In genomic region chr1:145708063-145708462, GRCh38 we compare ENCODE assay signal across 19 cellular contexts. TPM values are rescaled to one million over a fixed set of nuclear protein-coding genes. Genes with fewer than 3 reads are reported as not detected.
DNase-seq lines count a peak whose midpoint lies in the region; ATAC-seq and TF ChIP-seq lines count a peak whose summit lies in the region.
"Had no signal": no experiment of that assay in that cellular context is flagged by ENCODE, and none has a peak within 500 bp of the region (broad histone marks: within the 10 kb centered on the region; RNA-seq: fewer than 3 reads in every experiment).

No MANE protein-coding gene starts in this region.

- H3K27ac ChIP-seq in HEK293 (ENCODE audit: extremely low read depth, low read depth, low read length) (no peak overlapping the region), mesendoderm (ENCODE audit: low read depth, low read length) (peak overlapping the region; percentile 0)
- H3K27ac ChIP-seq: BLaER1 treated with 17β-estradiol and CSF1 and Interleukin-3, amounts not matched to agents 10 nM and 100 nM; cardiac muscle cell; epithelial cell of prostate had no signal

- POLR2A ChIA-PET in HEK293 (lab: Yijun Ruan, JAX) = no interaction called here

- H3K56ac ChIP-seq in mesendoderm (ENCODE audit: low read length) = peak overlapping the region; percentile 8

- no peak for TF ChIP-seq CTCF in HEK293 (tag by site-specific recombination; IDR thresholded peaks at IDR 0.05)

- H3K4me1 ChIP-seq in HEK293 (ENCODE audit: control insufficient read depth, insufficient read depth, low read length) = no peaks in the 10 kb centered on the region
- peaks cover 3% of the 10 kb centered on the region for H3K4me1 ChIP-seq in mesendoderm (ENCODE audit: control insufficient read depth, low read depth, low read length)
- H3K4me1 ChIP-seq: BLaER1 treated with 17β-estradiol and CSF1 and Interleukin-3, amounts not matched to agents 10 nM and 100 nM had no signal

- H3K4ac ChIP-seq in mesendoderm (ENCODE audit: low read depth, low read length) = no peak overlapping the region

- no peak overlapping the region for H2AK5ac ChIP-seq in mesendoderm (ENCODE audit: low read length)

- no peak overlapping the region for H3K9ac ChIP-seq in mesendoderm (ENCODE audit: low read length)
- H3K9ac ChIP-seq: BLaER1 treated with 17β-estradiol and CSF1 and Interleukin-3, amounts not matched to agents 10 nM and 100 nM had no signal

- H2BK5ac ChIP-seq in mesendoderm (ENCODE audit: low read length) = no peak overlapping the region

- DNase-seq in Daoy (ENCODE audit: low read depth) (peak; percentile 58), mesendoderm (peak; percentile 61), activated gamma-delta T cell (lab: John Stamatoyannopoulos, UW) (no peak)
- DNase-seq in activated naive CD8-positive, alpha-beta T cell treated with anti-CD3 and anti-CD28 coated beads, Interleukin-2, amount 50 U/mL, for 24 hours = no peak
- DNase-seq in activated naive CD4-positive, alpha-beta T cell (lab: John Stamatoyannopoulos, UW) = no peak
- DNase-seq: activated CD4-positive, alpha-beta T cell treated with anti-CD3 and anti-CD28 coated beads, Interleukin-2, amount 10 ng/mL, durations not matched to agents 7 days and 5 days; GDM1; NCI-H1694; NCI-H748 treated with DMSO at 0.1 percent for 48 hours; posterior cingulate gyrus; stimulated activated CD4-positive, alpha-beta T cell treated with anti-CD3 and anti-CD28 coated beads, Interleukin-1b, Interleukin-23, amount 100 ng/mL, for 48 hours; SW 1271 had no signal

- peak; percentile 43 for ATAC-seq in activated naive CD8-positive, alpha-beta T cell treated with anti-CD3 and anti-CD28 coated beads, Interleukin-2, amount 50 U/mL, for 24 hours
- no peak for ATAC-seq in HG02588 (IDR thresholded peaks at IDR 0.05; ENCODE audit: unreplicated experiment)
- no peak for ATAC-seq in HG03469 (IDR thresholded peaks at IDR 0.05; ENCODE audit: unreplicated experiment)

- H4K8ac ChIP-seq in mesendoderm (ENCODE audit: low read depth, low read length) = no peak overlapping the region

- H3K27me3 ChIP-seq in mesendoderm (ENCODE audit: insufficient read depth, low read length, poor library complexity) = no peaks in the 10 kb centered on the region
- H3K27me3 ChIP-seq: BLaER1 treated with 17β-estradiol and CSF1 and Interleukin-3, amounts not matched to agents 10 nM and 100 nM; cardiac muscle cell had no signal

- no peak overlapping the region for H3K4me2 ChIP-seq in mesendoderm (ENCODE audit: low read length)
- H3K4me2 ChIP-seq: BLaER1 treated with 17β-estradiol and CSF1 and Interleukin-3, amounts not matched to agents 10 nM and 100 nM had no signal

- no peak overlapping the region for H2BK120ac ChIP-seq in mesendoderm (ENCODE audit: low read depth, low read length)

- H3K9me3 Mint-ChIP-seq in activated naive CD8-positive, alpha-beta T cell treated with anti-CD3 and anti-CD28 coated beads, Interleukin-2, amount 50 U/mL, for 24 hours = no peaks in the 10 kb centered on the region
- H3K9me3 Mint-ChIP-seq: activated CD4-positive, alpha-beta T cell treated with anti-CD3 and anti-CD28 coated beads, Interleukin-2, amount 10 ng/mL, durations not matched to agents 7 days and 5 days had no signal

- H2BK15ac ChIP-seq in mesendoderm (replicated peaks; ENCODE audit: low read depth) = no peak overlapping the region

- H3K36me3 Mint-ChIP-seq in activated naive CD8-positive, alpha-beta T cell treated with anti-CD3 and anti-CD28 coated beads, Interleukin-2, amount 50 U/mL, for 24 hours (ENCODE audit: low read depth) = no peaks in the 10 kb centered on the region

- H3K4me3 ChIP-seq in HEK293 (ENCODE audit: low read depth, low read length) = no peak overlapping the region
- H3K4me3 ChIP-seq in mesendoderm (ENCODE audit: low read length) = no peak overlapping the region
- H3K4me3 ChIP-seq: BLaER1 treated with 17β-estradiol and CSF1 and Interleukin-3, amounts not matched to agents 10 nM and 100 nM; cardiac muscle cell; lung had no signal

- no peak overlapping the region for H3K23ac ChIP-seq in mesendoderm (ENCODE audit: low read length)

- no CpG with 5 or more reads among the region's 7 CpGs for WGBS in mesendoderm (ENCODE audit: extremely low coverage, insufficient coverage, low lambda C conversion rate)

- H3K4me3 Mint-ChIP-seq in activated naive CD8-positive, alpha-beta T cell treated with anti-CD3 and anti-CD28 coated beads, Interleukin-2, amount 50 U/mL, for 24 hours = no peak overlapping the region
- H3K4me3 Mint-ChIP-seq: activated CD4-positive, alpha-beta T cell treated with anti-CD3 and anti-CD28 coated beads, Interleukin-2, amount 10 ng/mL, durations not matched to agents 7 days and 5 days had no signal

- no peak overlapping the region for H4K5ac ChIP-seq in mesendoderm (ENCODE audit: low read length)

- no peak overlapping the region for H3K18ac ChIP-seq in mesendoderm (ENCODE audit: low read length)

- H3K27me3 Mint-ChIP-seq in activated naive CD8-positive, alpha-beta T cell treated with anti-CD3 and anti-CD28 coated beads, Interleukin-2, amount 50 U/mL, for 24 hours = no peaks in the 10 kb centered on the region

- peaks cover 9% of the 10 kb centered on the region for H3K4me1 Mint-ChIP-seq in activated naive CD8-positive, alpha-beta T cell treated with anti-CD3 and anti-CD28 coated beads, Interleukin-2, amount 50 U/mL, for 24 hours
- H3K4me1 Mint-ChIP-seq: activated CD4-positive, alpha-beta T cell treated with anti-CD3 and anti-CD28 coated beads, Interleukin-2, amount 10 ng/mL, durations not matched to agents 7 days and 5 days had no signal

- no peaks in the 10 kb centered on the region for H3K79me2 ChIP-seq in mesendoderm (ENCODE audit: control insufficient read depth, insufficient read depth, low read length)

- no peaks in the 10 kb centered on the region for H3K9me3 ChIP-seq in HEK293 (ENCODE audit: control insufficient read depth, insufficient read depth, low read depth, low read length)
- H3K9me3 ChIP-seq: BLaER1 treated with 17β-estradiol and CSF1 and Interleukin-3, amounts not matched to agents 10 nM and 100 nM had no signal

- CTCF ChIA-PET in HEK293 (lab: Yijun Ruan, JAX) = interaction anchor here (0.9 to 1.0 kb wide), 2 partner anchors 8 to 13 kb away, joined by 3 to 4 read pairs; no protein-coding TSS in a partner anchor

- H3K79me1 ChIP-seq in mesendoderm (ENCODE audit: low read length) = no peaks in the 10 kb centered on the region

- H3K36me3 ChIP-seq in HEK293 (ENCODE audit: control insufficient read depth in 2 of 2, insufficient read depth in 1 of 2, low read length in 2 of 2) (no peaks in the 10 kb centered on the region; a peak in 1 of 3 replicates), mesendoderm (ENCODE audit: control insufficient read depth, insufficient read depth, low read length) (no peaks in the 10 kb centered on the region)
- H3K36me3 ChIP-seq: BLaER1 treated with 17β-estradiol and CSF1 and Interleukin-3, amounts not matched to agents 10 nM and 100 nM; cardiac muscle cell had no signal

- peak overlapping the region; percentile 2 for H3K27ac Mint-ChIP-seq in activated naive CD8-positive, alpha-beta T cell treated with anti-CD3 and anti-CD28 coated beads, Interleukin-2, amount 50 U/mL, for 24 hours
- H3K27ac Mint-ChIP-seq: activated CD4-positive, alpha-beta T cell treated with anti-CD3 and anti-CD28 coated beads, Interleukin-2, amount 10 ng/mL, durations not matched to agents 7 days and 5 days had no signal

TF ChIP-seq in HEK293, 187 proteins besides CTCF, POLR2A, EP300 and RAD21 (continues in another document):
- no peak for TF ChIP-seq ZNF510 (tag by site-specific recombination; IDR thresholded peaks at IDR 0.05; ENCODE audit: insufficient replicate concordance)
- TF ChIP-seq IKZF3 (tag by site-specific recombination; IDR thresholded peaks at IDR 0.05) = no peak
- peak; percentile 82 for TF ChIP-seq ZFHX2 (tag by site-specific recombination; conservative IDR thresholded peaks at IDR 0.05)
- no peak for TF ChIP-seq ZFP41 (tag by site-specific recombination; IDR thresholded peaks at IDR 0.05; ENCODE audit: borderline replicate concordance)
- TF ChIP-seq ZNF626 (tag by site-specific recombination; IDR thresholded peaks at IDR 0.05) = no peak
- no peak for TF ChIP-seq ZNF394 (tag by site-specific recombination; IDR thresholded peaks at IDR 0.05; ENCODE audit: borderline replicate concordance)
- TF ChIP-seq ZNF530 (tag by site-specific recombination; IDR thresholded peaks at IDR 0.05; ENCODE audit: low read depth) = no peak
- TF ChIP-seq ZNF623 (tag by site-specific recombination; IDR thresholded peaks at IDR 0.05) = no peak
- TF ChIP-seq ZNF610 (tag by site-specific recombination; IDR thresholded peaks at IDR 0.05; ENCODE audit: borderline replicate concordance) = no peak
- no peak for TF ChIP-seq ZNF23 (tag by site-specific recombination; IDR thresholded peaks at IDR 0.05; ENCODE audit: borderline replicate concordance)
- 0 out of 2 replicates have a peak, but pooled peaks have one; percentile 11 for TF ChIP-seq GLIS1 (tag by site-specific recombination; IDR thresholded peaks at IDR 0.05)
- TF ChIP-seq, protein P1, sequence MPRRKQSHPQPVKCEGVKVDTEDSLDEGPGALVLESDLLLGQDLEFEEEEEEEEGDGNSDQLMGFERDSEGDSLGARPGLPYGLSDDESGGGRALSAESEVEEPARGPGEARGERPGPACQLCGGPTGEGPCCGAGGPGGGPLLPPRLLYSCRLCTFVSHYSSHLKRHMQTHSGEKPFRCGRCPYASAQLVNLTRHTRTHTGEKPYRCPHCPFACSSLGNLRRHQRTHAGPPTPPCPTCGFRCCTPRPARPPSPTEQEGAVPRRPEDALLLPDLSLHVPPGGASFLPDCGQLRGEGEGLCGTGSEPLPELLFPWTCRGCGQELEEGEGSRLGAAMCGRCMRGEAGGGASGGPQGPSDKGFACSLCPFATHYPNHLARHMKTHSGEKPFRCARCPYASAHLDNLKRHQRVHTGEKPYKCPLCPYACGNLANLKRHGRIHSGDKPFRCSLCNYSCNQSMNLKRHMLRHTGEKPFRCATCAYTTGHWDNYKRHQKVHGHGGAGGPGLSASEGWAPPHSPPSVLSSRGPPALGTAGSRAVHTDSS (tag by site-specific recombination; IDR thresholded peaks at IDR 0.05) = no peak
- TF ChIP-seq ZNF2 (tag by site-specific recombination; IDR thresholded peaks at IDR 0.05) = no peak
- no peak for TF ChIP-seq GLI2 (tag by site-specific recombination; IDR thresholded peaks at IDR 0.05; ENCODE audit: borderline replicate concordance, low read depth)
- no peak for TF ChIP-seq ZNF140 (tag by site-specific recombination; IDR thresholded peaks at IDR 0.05)
- TF ChIP-seq OVOL3 (tag by site-specific recombination; IDR thresholded peaks at IDR 0.05) = no peak

RNA-seq across cellular contexts. Expression of gene PDZK1, which starts 0.9 kb away (rescaled TPM):
- 0.69 and 1.3 TPM in 2 replicates for total RNA-seq in Daoy (2014; rRNA removed; shearing (Covaris generic))
- polyA plus RNA-seq in mesendoderm (2013, experiment 1 of 2) = 0.27 TPM
- 0.56 TPM for polyA plus RNA-seq in mesendoderm (2013, experiment 2 of 2)

RNA-seq across cellular contexts. Expression of gene CD160, which starts 11.2 kb away (rescaled TPM):
- not detected in 2 replicates for total RNA-seq in Daoy (2014; rRNA removed; shearing (Covaris generic))
- polyA plus RNA-seq in mesendoderm (2013, experiment 1 of 2) = not detected
- polyA plus RNA-seq in mesendoderm (2013, experiment 2 of 2) = not detected
- total RNA-seq: activated CD4-positive, alpha-beta T cell treated with anti-CD3 and anti-CD28 coated beads, Interleukin-2, amount 10 ng/mL, durations not matched to agents 7 days and 5 days; cardiac muscle cell had no signal

Comparison
In these comparisons a context has a peak if more than half of its experiments do, and no peak if none do; other contexts are left out.
1. DNase-seq: peak in Daoy (single experiment) and mesendoderm (single experiment); none in activated naive CD8-positive, alpha-beta T cell treated with anti-CD3 and anti-CD28 coated beads, Interleukin-2, amount 50 U/mL, for 24 hours (single experiment), activated gamma-delta T cell (single experiment) and activated naive CD4-positive, alpha-beta T cell (0 of 4).